ENCODE assay signal across 1 cellular context in genomic region chr7:140049339-140050024, GRCh38.
TF ChIP-seq lines count a peak whose summit lies in the region.

No MANE protein-coding gene starts in this region.

TF ChIP-seq in HepG2, 621 proteins besides CTCF, POLR2A, EP300 and RAD21 (continued from another document and continues in another):
- TF ChIP-seq SMARCE1 (IDR thresholded peaks at IDR 0.05; ENCODE audit: borderline replicate concordance) (peak; percentile 54; the same call in 1 of the 2 replicates), KDM3A (CRISPR knock-in tag; IDR thresholded peaks at IDR 0.05; ENCODE audit: low read depth) (peak; percentile 94), PAWR (CRISPR knock-in tag; IDR thresholded peaks at IDR 0.05; ENCODE audit: borderline replicate concordance) (no peak), ZNF672 (CRISPR knock-in tag; IDR thresholded peaks at IDR 0.05) (no peak), THRA (CRISPR knock-in tag; IDR thresholded peaks at IDR 0.05; ENCODE audit: borderline replicate concordance) (peak; percentile 98), HIVEP1 (CRISPR knock-in tag; IDR thresholded peaks at IDR 0.05) (peak; percentile 61), ZNF703 (CRISPR knock-in tag; IDR thresholded peaks at IDR 0.05; ENCODE audit: borderline replicate concordance) (no peak), ZNF317 (CRISPR knock-in tag; IDR thresholded peaks at IDR 0.05) (peak; percentile 89), EEA1 (CRISPR knock-in tag; IDR thresholded peaks at IDR 0.05; ENCODE audit: borderline replicate concordance) (no peak), ZNF616 (CRISPR knock-in tag; IDR thresholded peaks at IDR 0.05; ENCODE audit: low read depth) (no peak), PHF8 (CRISPR knock-in tag; IDR thresholded peaks at IDR 0.05) (no peak), ZBTB1 (CRISPR knock-in tag; IDR thresholded peaks at IDR 0.05; ENCODE audit: borderline replicate concordance) (no peak), MEIS2 (CRISPR knock-in tag; IDR thresholded peaks at IDR 0.05) (peak; percentile 89; the same call in 1 of the 2 replicates), NFYB (CRISPR knock-in tag; IDR thresholded peaks at IDR 0.05) (no peak), TCF12 (IDR thresholded peaks at IDR 0.05) (no peak), TCF12 (CRISPR knock-in tag; IDR thresholded peaks at IDR 0.05) (peak; percentile 99), EHMT2 (IDR thresholded peaks at IDR 0.05; ENCODE audit: borderline replicate concordance, low read depth, low read length) (no peak), ZNF607 (CRISPR knock-in tag; IDR thresholded peaks at IDR 0.05; ENCODE audit: borderline replicate concordance) (peak; percentile 86; the same call in 1 of the 2 replicates), HOXA5 (CRISPR knock-in tag; IDR thresholded peaks at IDR 0.05) (peak; percentile 86; the same call in 1 of the 2 replicates), ZNF354B (CRISPR knock-in tag; IDR thresholded peaks at IDR 0.05) (no peak), SATB2 (CRISPR knock-in tag; IDR thresholded peaks at IDR 0.05) (peak; percentile 78; the same call in 1 of the 2 replicates), TCF7 (IDR thresholded peaks at IDR 0.05; ENCODE audit: low read depth) (peak; percentile 81), MBD4 (IDR thresholded peaks at IDR 0.05; ENCODE audit: borderline replicate concordance, low read length) (no peak; the same call in 1 of the 2 replicates), IRF1 (CRISPR knock-in tag; IDR thresholded peaks at IDR 0.05; ENCODE audit: low read depth) (0 out of 2 replicates have a peak, but pooled peaks have one; percentile 65), HOXA9 (CRISPR knock-in tag; IDR thresholded peaks at IDR 0.05; ENCODE audit: borderline replicate concordance) (no peak), ZBTB42 (CRISPR knock-in tag; IDR thresholded peaks at IDR 0.05) (no peak; the same call in 1 of the 2 replicates), ZFP62 (CRISPR knock-in tag; IDR thresholded peaks at IDR 0.05) (no peak), SPEN (CRISPR knock-in tag; IDR thresholded peaks at IDR 0.05; ENCODE audit: low read depth) (peak; percentile 87; the same call in 1 of the 2 replicates), HOXA3 (CRISPR knock-in tag; IDR thresholded peaks at IDR 0.05) (peak; percentile 87), BRD4 (CRISPR knock-in tag; IDR thresholded peaks at IDR 0.05) (peak; percentile 86), ZNF337 (CRISPR knock-in tag; IDR thresholded peaks at IDR 0.05; ENCODE audit: borderline replicate concordance, low read depth) (no peak), PHF21A (CRISPR knock-in tag; IDR thresholded peaks at IDR 0.05) (peak; percentile 99), CCAR2 (optimal IDR thresholded peaks at IDR 0.05; ENCODE audit: low read depth, low read length) (no peak), ZNF484 (CRISPR knock-in tag; IDR thresholded peaks at IDR 0.05; ENCODE audit: borderline replicate concordance, low read depth) (no peak), MTA3 (CRISPR knock-in tag; IDR thresholded peaks at IDR 0.05) (no peak), XBP1 (CRISPR knock-in tag; IDR thresholded peaks at IDR 0.05) (no peak), SNAPC2 (CRISPR knock-in tag; IDR thresholded peaks at IDR 0.05) (0 out of 2 replicates have a peak, but pooled peaks have one; percentile 85), ZMYM2 (CRISPR knock-in tag; IDR thresholded peaks at IDR 0.05) (peak; percentile 82), ZNF20 (CRISPR knock-in tag; IDR thresholded peaks at IDR 0.05) (no peak), SIX1 (CRISPR knock-in tag; IDR thresholded peaks at IDR 0.05; ENCODE audit: borderline replicate concordance) (peak; percentile 71; the same call in 1 of the 2 replicates), PCBP1 (IDR thresholded peaks at IDR 0.05; ENCODE audit: borderline replicate concordance, low read depth, low read length) (no peak), ZSCAN12 (CRISPR knock-in tag; IDR thresholded peaks at IDR 0.05) (no peak)
- TF ChIP-seq, protein P1, sequence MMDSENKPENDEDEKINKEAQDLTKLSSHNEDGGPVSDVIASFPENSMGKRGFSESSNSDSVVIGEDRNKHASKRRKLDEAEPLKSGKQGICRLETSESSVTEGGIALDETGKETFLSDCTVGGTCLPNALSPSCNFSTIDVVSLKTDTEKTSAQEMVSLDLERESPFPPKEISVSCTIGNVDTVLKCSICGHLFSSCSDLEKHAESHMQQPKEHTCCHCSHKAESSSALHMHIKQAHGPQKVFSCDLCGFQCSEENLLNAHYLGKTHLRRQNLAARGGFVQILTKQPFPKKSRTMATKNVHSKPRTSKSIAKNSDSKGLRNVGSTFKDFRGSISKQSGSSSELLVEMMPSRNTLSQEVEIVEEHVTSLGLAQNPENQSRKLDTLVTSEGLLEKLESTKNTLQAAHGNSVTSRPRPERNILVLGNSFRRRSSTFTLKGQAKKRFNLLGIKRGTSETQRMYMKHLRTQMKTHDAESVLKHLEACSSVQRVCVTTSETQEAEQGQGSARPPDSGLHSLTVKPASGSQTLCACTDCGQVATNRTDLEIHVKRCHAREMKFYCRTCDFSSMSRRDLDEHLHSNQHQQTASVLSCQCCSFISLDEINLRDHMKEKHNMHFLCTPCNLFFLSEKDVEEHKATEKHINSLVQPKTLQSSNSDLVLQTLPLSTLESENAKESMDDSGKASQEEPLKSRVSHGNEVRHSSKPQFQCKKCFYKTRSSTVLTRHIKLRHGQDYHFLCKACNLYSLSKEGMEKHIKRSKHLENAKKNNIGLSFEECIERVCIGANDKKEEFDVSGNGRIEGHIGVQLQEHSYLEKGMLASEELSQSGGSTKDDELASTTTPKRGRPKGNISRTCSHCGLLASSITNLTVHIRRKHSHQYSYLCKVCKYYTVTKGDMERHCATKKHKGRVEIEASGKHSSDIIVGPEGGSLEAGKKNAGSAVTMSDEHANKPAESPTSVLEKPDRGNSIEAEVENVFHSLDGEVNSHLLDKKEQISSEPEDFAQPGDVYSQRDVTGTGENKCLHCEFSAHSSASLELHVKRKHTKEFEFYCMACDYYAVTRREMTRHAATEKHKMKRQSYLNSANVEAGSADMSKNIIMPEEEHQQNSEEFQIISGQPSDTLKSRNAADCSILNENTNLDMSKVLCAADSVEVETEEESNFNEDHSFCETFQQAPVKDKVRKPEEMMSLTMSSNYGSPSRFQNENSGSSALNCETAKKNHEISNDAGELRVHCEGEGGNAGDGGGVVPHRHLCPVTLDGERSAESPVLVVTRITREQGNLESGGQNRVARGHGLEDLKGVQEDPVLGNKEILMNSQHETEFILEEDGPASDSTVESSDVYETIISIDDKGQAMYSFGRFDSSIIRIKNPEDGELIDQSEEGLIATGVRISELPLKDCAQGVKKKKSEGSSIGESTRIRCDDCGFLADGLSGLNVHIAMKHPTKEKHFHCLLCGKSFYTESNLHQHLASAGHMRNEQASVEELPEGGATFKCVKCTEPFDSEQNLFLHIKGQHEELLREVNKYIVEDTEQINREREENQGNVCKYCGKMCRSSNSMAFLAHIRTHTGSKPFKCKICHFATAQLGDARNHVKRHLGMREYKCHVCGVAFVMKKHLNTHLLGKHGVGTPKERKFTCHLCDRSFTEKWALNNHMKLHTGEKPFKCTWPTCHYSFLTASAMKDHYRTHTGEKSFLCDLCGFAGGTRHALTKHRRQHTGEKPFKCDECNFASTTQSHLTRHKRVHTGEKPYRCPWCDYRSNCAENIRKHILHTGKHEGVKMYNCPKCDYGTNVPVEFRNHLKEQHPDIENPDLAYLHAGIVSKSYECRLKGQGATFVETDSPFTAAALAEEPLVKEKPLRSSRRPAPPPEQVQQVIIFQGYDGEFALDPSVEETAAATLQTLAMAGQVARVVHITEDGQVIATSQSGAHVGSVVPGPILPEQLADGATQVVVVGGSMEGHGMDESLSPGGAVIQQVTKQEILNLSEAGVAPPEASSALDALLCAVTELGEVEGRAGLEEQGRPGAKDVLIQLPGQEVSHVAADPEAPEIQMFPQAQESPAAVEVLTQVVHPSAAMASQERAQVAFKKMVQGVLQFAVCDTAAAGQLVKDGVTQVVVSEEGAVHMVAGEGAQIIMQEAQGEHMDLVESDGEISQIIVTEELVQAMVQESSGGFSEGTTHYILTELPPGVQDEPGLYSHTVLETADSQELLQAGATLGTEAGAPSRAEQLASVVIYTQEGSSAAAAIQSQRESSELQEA (CRISPR knock-in tag; IDR thresholded peaks at IDR 0.05; ENCODE audit: not compliant biosample characterization): no peak
- TF ChIP-seq, protein P2, sequence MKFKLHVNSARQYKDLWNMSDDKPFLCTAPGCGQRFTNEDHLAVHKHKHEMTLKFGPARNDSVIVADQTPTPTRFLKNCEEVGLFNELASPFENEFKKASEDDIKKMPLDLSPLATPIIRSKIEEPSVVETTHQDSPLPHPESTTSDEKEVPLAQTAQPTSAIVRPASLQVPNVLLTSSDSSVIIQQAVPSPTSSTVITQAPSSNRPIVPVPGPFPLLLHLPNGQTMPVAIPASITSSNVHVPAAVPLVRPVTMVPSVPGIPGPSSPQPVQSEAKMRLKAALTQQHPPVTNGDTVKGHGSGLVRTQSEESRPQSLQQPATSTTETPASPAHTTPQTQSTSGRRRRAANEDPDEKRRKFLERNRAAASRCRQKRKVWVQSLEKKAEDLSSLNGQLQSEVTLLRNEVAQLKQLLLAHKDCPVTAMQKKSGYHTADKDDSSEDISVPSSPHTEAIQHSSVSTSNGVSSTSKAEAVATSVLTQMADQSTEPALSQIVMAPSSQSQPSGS (CRISPR knock-in tag; IDR thresholded peaks at IDR 0.05): peak; percentile 87
- TF ChIP-seq, protein P3, sequence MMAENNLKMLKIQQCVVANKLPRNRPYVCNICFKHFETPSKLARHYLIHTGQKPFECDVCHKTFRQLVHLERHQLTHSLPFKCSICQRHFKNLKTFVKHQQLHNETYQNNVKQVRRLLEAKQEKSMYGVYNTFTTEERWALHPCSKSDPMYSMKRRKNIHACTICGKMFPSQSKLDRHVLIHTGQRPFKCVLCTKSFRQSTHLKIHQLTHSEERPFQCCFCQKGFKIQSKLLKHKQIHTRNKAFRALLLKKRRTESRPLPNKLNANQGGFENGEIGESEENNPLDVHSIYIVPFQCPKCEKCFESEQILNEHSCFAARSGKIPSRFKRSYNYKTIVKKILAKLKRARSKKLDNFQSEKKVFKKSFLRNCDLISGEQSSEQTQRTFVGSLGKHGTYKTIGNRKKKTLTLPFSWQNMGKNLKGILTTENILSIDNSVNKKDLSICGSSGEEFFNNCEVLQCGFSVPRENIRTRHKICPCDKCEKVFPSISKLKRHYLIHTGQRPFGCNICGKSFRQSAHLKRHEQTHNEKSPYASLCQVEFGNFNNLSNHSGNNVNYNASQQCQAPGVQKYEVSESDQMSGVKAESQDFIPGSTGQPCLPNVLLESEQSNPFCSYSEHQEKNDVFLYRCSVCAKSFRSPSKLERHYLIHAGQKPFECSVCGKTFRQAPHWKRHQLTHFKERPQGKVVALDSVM (CRISPR knock-in tag; IDR thresholded peaks at IDR 0.05): peak; percentile 60
- TF ChIP-seq, protein P4, sequence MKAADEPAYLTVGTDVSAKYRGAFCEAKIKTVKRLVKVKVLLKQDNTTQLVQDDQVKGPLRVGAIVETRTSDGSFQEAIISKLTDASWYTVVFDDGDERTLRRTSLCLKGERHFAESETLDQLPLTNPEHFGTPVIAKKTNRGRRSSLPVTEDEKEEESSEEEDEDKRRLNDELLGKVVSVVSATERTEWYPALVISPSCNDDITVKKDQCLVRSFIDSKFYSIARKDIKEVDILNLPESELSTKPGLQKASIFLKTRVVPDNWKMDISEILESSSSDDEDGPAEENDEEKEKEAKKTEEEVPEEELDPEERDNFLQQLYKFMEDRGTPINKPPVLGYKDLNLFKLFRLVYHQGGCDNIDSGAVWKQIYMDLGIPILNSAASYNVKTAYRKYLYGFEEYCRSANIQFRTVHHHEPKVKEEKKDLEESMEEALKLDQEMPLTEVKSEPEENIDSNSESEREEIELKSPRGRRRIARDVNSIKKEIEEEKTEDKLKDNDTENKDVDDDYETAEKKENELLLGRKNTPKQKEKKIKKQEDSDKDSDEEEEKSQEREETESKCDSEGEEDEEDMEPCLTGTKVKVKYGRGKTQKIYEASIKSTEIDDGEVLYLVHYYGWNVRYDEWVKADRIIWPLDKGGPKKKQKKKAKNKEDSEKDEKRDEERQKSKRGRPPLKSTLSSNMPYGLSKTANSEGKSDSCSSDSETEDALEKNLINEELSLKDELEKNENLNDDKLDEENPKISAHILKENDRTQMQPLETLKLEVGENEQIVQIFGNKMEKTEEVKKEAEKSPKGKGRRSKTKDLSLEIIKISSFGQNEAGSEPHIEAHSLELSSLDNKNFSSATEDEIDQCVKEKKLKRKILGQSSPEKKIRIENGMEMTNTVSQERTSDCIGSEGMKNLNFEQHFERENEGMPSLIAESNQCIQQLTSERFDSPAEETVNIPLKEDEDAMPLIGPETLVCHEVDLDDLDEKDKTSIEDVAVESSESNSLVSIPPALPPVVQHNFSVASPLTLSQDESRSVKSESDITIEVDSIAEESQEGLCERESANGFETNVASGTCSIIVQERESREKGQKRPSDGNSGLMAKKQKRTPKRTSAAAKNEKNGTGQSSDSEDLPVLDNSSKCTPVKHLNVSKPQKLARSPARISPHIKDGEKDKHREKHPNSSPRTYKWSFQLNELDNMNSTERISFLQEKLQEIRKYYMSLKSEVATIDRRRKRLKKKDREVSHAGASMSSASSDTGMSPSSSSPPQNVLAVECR (CRISPR knock-in tag; IDR thresholded peaks at IDR 0.05; ENCODE audit: borderline replicate concordance): peak; percentile 77; the same call in 1 of the 2 replicates
- TF ChIP-seq, protein P5, sequence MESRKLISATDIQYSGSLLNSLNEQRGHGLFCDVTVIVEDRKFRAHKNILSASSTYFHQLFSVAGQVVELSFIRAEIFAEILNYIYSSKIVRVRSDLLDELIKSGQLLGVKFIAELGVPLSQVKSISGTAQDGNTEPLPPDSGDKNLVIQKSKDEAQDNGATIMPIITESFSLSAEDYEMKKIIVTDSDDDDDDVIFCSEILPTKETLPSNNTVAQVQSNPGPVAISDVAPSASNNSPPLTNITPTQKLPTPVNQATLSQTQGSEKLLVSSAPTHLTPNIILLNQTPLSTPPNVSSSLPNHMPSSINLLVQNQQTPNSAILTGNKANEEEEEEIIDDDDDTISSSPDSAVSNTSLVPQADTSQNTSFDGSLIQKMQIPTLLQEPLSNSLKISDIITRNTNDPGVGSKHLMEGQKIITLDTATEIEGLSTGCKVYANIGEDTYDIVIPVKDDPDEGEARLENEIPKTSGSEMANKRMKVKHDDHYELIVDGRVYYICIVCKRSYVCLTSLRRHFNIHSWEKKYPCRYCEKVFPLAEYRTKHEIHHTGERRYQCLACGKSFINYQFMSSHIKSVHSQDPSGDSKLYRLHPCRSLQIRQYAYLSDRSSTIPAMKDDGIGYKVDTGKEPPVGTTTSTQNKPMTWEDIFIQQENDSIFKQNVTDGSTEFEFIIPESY (CRISPR knock-in tag; IDR thresholded peaks at IDR 0.05): peak; percentile 80; the same call in 1 of the 2 replicates
